In genomic region chr1:224860488-224860887, GRCh38 we compare ENCODE assay signal across 18 cellular contexts.
DNase-seq lines count a peak whose midpoint lies in the region; TF ChIP-seq lines count a peak whose summit lies in the region.
"Had no signal": no experiment of that assay in that cellular context is flagged by ENCODE, and none has a peak within 500 bp of the region (broad histone marks: within the 10 kb centered on the region; RNA-seq: fewer than 3 reads in every experiment).

No MANE protein-coding gene starts in this region.

- H3K27me3 Mint-ChIP-seq in neural progenitor cell (ENCODE audit: insufficient read depth, low read depth), result peaks cover 2% of the 10 kb centered on the region

- H3K27ac Mint-ChIP-seq in neural progenitor cell, result peak overlapping the region; percentile 27
- H3K27ac Mint-ChIP-seq: CD14-positive monocyte; CD4-positive, alpha-beta T cell; CD8-positive, alpha-beta memory T cell had no signal

- peaks cover 5% of the 10 kb centered on the region for H3K9me3 Mint-ChIP-seq in neural progenitor cell
- H3K9me3 Mint-ChIP-seq: CD4-positive, alpha-beta T cell had no signal

- 93 to 100% methylated on average over 1 of the region's 1 CpG for WGBS in ectodermal cell, 2 experiments
- WGBS in spleen, 5 donors, result 50 to 97% (median 83%) methylated on average over 1 of the region's 1 CpG

- H3K36me3 ChIP-seq in ectodermal cell (ENCODE audit: control insufficient read depth, insufficient read depth, low read length) (no peaks in the 10 kb centered on the region), neural progenitor cell (no peaks in the 10 kb centered on the region), spleen (no peaks in the 10 kb centered on the region)
- H3K36me3 ChIP-seq: BE2C; BLaER1 treated with 17β-estradiol and CSF1 and Interleukin-3, amounts not matched to agents 10 nM and 100 nM; HAP-1 had no signal

- no peak overlapping the region for H3K4me2 ChIP-seq in neural progenitor cell
- H3K4me2 ChIP-seq: BLaER1 treated with 17β-estradiol and CSF1 and Interleukin-3, amounts not matched to agents 10 nM and 100 nM had no signal

- no peaks in the 10 kb centered on the region for H4K20me1 ChIP-seq in neural progenitor cell (ENCODE audit: low read depth)
- H4K20me1 ChIP-seq: BLaER1 treated with 17β-estradiol and CSF1 and Interleukin-3, amounts not matched to agents 10 nM and 100 nM had no signal

- H3K79me2 ChIP-seq in neural progenitor cell (ENCODE audit: low read depth), result no peaks in the 10 kb centered on the region

- no peak for TF ChIP-seq CTCF in neural progenitor cell (IDR thresholded peaks at IDR 0.05)
- no peak for TF ChIP-seq CTCF in spleen (IDR thresholded peaks at IDR 0.05 in 8 of 11, conservative IDR thresholded peaks at IDR 0.05 in 3 of 11)

- no peak for TF ChIP-seq POLR2A in spleen (IDR thresholded peaks at IDR 0.05)

- DNase-seq in DMS 273 (lab: John Stamatoyannopoulos, UW; ENCODE audit: unreplicated experiment) (peak; percentile 13), DMS 273 treated with DMSO at 0.1 percent for 48 hours (lab: John Stamatoyannopoulos, UW) (no peak), neural progenitor cell (ENCODE audit: low spot score) (peak; percentile 11), spleen (no peak), HuH-7 (ENCODE audit: low spot score) (no peak), NCI-H1417 treated with DMSO at 0.1 percent for 48 hours (lab: John Stamatoyannopoulos, UW) (no peak)
- DNase-seq: AML-193; BE2C; CD4-positive, alpha-beta T cell; CD8-positive, alpha-beta memory T cell; DMS153; DND-41; GOT3 had no signal

- H3K4me1 ChIP-seq in ectodermal cell (ENCODE audit: control insufficient read depth, insufficient read depth, low read length) (no peaks in the 10 kb centered on the region), neural progenitor cell (no peaks in the 10 kb centered on the region), spleen (no peaks in the 10 kb centered on the region)
- H3K4me1 ChIP-seq: BE2C; BLaER1 treated with 17β-estradiol and CSF1 and Interleukin-3, amounts not matched to agents 10 nM and 100 nM; HAP-1 had no signal

- H3K4me3 ChIP-seq in ectodermal cell (ENCODE audit: insufficient read depth, low read depth, low read length), result no peak overlapping the region
- H3K4me3 ChIP-seq in neural progenitor cell, result no peak overlapping the region
- no peak overlapping the region for H3K4me3 ChIP-seq in spleen
- H3K4me3 ChIP-seq: BLaER1 treated with 17β-estradiol and CSF1 and Interleukin-3, amounts not matched to agents 10 nM and 100 nM; HAP-1 had no signal

- peaks cover 23% of the 10 kb centered on the region for H3K4me1 Mint-ChIP-seq in neural progenitor cell
- H3K4me1 Mint-ChIP-seq: CD14-positive monocyte; CD8-positive, alpha-beta memory T cell had no signal

- no peak overlapping the region for H3K4me3 Mint-ChIP-seq in neural progenitor cell
- H3K4me3 Mint-ChIP-seq: CD14-positive monocyte; CD4-positive, alpha-beta T cell; CD8-positive, alpha-beta memory T cell had no signal

- no peak overlapping the region for H3K9ac ChIP-seq in neural progenitor cell
- H3K9ac ChIP-seq: BLaER1 treated with 17β-estradiol and CSF1 and Interleukin-3, amounts not matched to agents 10 nM and 100 nM had no signal

- peak overlapping the region; percentile 8 for H3K27ac ChIP-seq in ectodermal cell (ENCODE audit: insufficient read depth, low read depth, low read length, poor library complexity, severe bottlenecking)
- H3K27ac ChIP-seq in neural progenitor cell, result no peak overlapping the region
- no peak overlapping the region for H3K27ac ChIP-seq in spleen
- H3K27ac ChIP-seq: 22Rv1; BLaER1 treated with 17β-estradiol and CSF1 and Interleukin-3, amounts not matched to agents 10 nM and 100 nM had no signal

- H3K9me3 ChIP-seq in ectodermal cell (ENCODE audit: control insufficient read depth, low read length) (no peaks in the 10 kb centered on the region), neural progenitor cell (ENCODE audit: low read depth) (no peaks in the 10 kb centered on the region), spleen (peaks cover 0 to 10% (median 4%) of the 10 kb centered on the region in 8 donors)
- H3K9me3 ChIP-seq: BE2C, HAP-1 had no signal

- no peaks in the 10 kb centered on the region for H3K36me3 Mint-ChIP-seq in neural progenitor cell
- H3K36me3 Mint-ChIP-seq: CD14-positive monocyte; CD8-positive, alpha-beta memory T cell had no signal

- no peak overlapping the region for H2AFZ ChIP-seq in neural progenitor cell (replicated peaks)

- intact Hi-C loops in spleen (cut with DNase I; ENCODE audit: low total_unique reads), result no loop called here

- H3K27me3 ChIP-seq in ectodermal cell (ENCODE audit: control insufficient read depth, insufficient read depth, low read length, poor library complexity, severe bottlenecking) (no peaks in the 10 kb centered on the region), neural progenitor cell (no peaks in the 10 kb centered on the region), spleen (replicated peaks in 1 of 7) (peaks cover 0 to 6% (median 0%) of the 10 kb centered on the region in 7 donors)
- H3K27me3 ChIP-seq: BE2C; BLaER1 treated with 17β-estradiol and CSF1 and Interleukin-3, amounts not matched to agents 10 nM and 100 nM had no signal

- H3F3A ChIP-seq in neural progenitor cell (ENCODE audit: low read depth), result no peaks in the 10 kb centered on the region

Comparison
In these comparisons a context has a peak if more than half of its experiments do, and no peak if none do; other contexts are left out.
1. DNase-seq: peak in DMS 273 (single experiment) and neural progenitor cell (single experiment); none in DMS 273 treated with DMSO at 0.1 percent for 48 hours (single experiment), spleen (single experiment), HuH-7 (single experiment) and NCI-H1417 treated with DMSO at 0.1 percent for 48 hours (single experiment).